27 cellular contexts compared by ENCODE assay signal in genomic region chr7:52120908-52121307, GRCh38.
"Had no signal": no experiment of that assay in that cellular context is flagged by ENCODE, and none has a peak within 500 bp of the region (broad histone marks: within the 10 kb centered on the region; RNA-seq: fewer than 3 reads in every experiment).

No MANE protein-coding gene starts in this region.

- DNase-seq: activated CD4-positive, alpha-beta T cell treated with anti-CD3 and anti-CD28 coated beads for 48 hours; activated CD4-positive, alpha-beta T cell treated with anti-CD3 and anti-CD28 coated beads, Interleukin-2, amount 50 U/mL, for 48 hours; activated CD8-positive, alpha-beta memory T cell treated with anti-CD3 and anti-CD28 coated beads, Interleukin-2, amount 50 U/mL, for 48 hours; activated gamma-delta T cell treated with Interleukin-2 at 50 U/mL for 16 hours; activated naive CD8-positive, alpha-beta T cell treated with anti-CD3 and anti-CD28 coated beads, Interleukin-2, amount 50 U/mL, for 24 hours; activated T-cell treated with anti-CD3 and anti-CD28 coated beads, Interleukin-2, amount 50 U/mL, for 24 hours; amygdala; caudate nucleus; cortex of kidney; effector memory CD8-positive, alpha-beta T cell; foreskin fibroblast; heart left ventricle; naive B cell; nephron progenitor cell; occipital lobe; psoas muscle; stimulated activated CD4-positive, alpha-beta T cell treated with anti-CD3 and anti-CD28 coated beads, Interleukin-15, amount 100 ng/mL, for 24 hours; stimulated activated CD4-positive, alpha-beta T cell treated with anti-CD3 and anti-CD28 coated beads, Interleukin-2, amount 100 ng/mL, for 24 hours; stimulated activated naive B cell treated with anti-CD40 and anti-IgM and Interleukin-4, amounts not matched to agents 10 μg/mL and 1 μg/mL and 100 μg/mL, for 72 hours; stomach; thyroid gland; upper lobe of left lung had no signal

- H3K36me3 ChIP-seq: heart left ventricle, stomach, thyroid gland, upper lobe of left lung, vagina had no signal

- H3K9me3 Mint-ChIP-seq: mesothelial cell of epicardium, nephron progenitor cell had no signal

- H3K4me1 Mint-ChIP-seq: activated naive CD4-positive, alpha-beta T cell treated with anti-CD3 and anti-CD28 coated beads, Interleukin-2, amount 50 U/mL, for 24 hours; activated naive CD8-positive, alpha-beta T cell treated with anti-CD3 and anti-CD28 coated beads, Interleukin-2, amount 50 U/mL, for 24 hours; activated T-helper 17 cell treated with anti-CD3 and anti-CD28 coated beads, Interleukin-2, amount 50 U/mL, for 72 hours; naive B cell; nephron progenitor cell; stimulated activated naive B cell treated with anti-CD40 and anti-IgM and Interleukin-4, amounts not matched to agents 10 μg/mL and 1 μg/mL and 100 μg/mL, for 72 hours had no signal

- H3K9me3 ChIP-seq: heart left ventricle, psoas muscle, stomach, thyroid gland, upper lobe of left lung, vagina had no signal

- H3K27ac ChIP-seq: heart left ventricle, parathyroid adenoma, psoas muscle, stomach, thyroid gland, upper lobe of left lung, vagina had no signal

- H3K9ac ChIP-seq: parathyroid adenoma had no signal

- H3K4me3 ChIP-seq: heart left ventricle, psoas muscle, stomach, thyroid gland, upper lobe of left lung, vagina had no signal

- H3K36me3 Mint-ChIP-seq: activated naive CD4-positive, alpha-beta T cell treated with anti-CD3 and anti-CD28 coated beads, Interleukin-2, amount 50 U/mL, for 24 hours; mesothelial cell of epicardium; naive B cell; stimulated activated naive B cell treated with anti-CD40 and anti-IgM and Interleukin-4, amounts not matched to agents 10 μg/mL and 1 μg/mL and 100 μg/mL, for 72 hours had no signal

- H3K4me1 ChIP-seq: heart left ventricle, parathyroid adenoma, psoas muscle, stomach, thyroid gland, upper lobe of left lung, vagina had no signal

- H3K27ac Mint-ChIP-seq: activated naive CD4-positive, alpha-beta T cell treated with anti-CD3 and anti-CD28 coated beads, Interleukin-2, amount 50 U/mL, for 24 hours; activated naive CD8-positive, alpha-beta T cell treated with anti-CD3 and anti-CD28 coated beads, Interleukin-2, amount 50 U/mL, for 24 hours; activated T-cell treated with anti-CD3 and anti-CD28 coated beads, Interleukin-2, amount 50 U/mL, for 24 hours; activated T-helper 17 cell treated with anti-CD3 and anti-CD28 coated beads, Interleukin-2, amount 50 U/mL, for 72 hours; effector memory CD8-positive, alpha-beta T cell; mesothelial cell of epicardium; naive B cell; nephron progenitor cell; stimulated activated naive B cell treated with anti-CD40 and anti-IgM and Interleukin-4, amounts not matched to agents 10 μg/mL and 1 μg/mL and 100 μg/mL, for 72 hours had no signal

- ATAC-seq: activated naive CD8-positive, alpha-beta T cell treated with anti-CD3 and anti-CD28 coated beads, Interleukin-2, amount 50 U/mL, for 24 hours; activated T-helper 17 cell treated with anti-CD3 and anti-CD28 coated beads, Interleukin-2, amount 50 U/mL, for 72 hours; effector memory CD8-positive, alpha-beta T cell; heart left ventricle; psoas muscle; stimulated activated naive B cell treated with anti-CD40 and anti-IgM and Interleukin-4, amounts not matched to agents 10 μg/mL and 1 μg/mL and 100 μg/mL, for 72 hours had no signal

- H3K4me3 Mint-ChIP-seq: activated naive CD4-positive, alpha-beta T cell treated with anti-CD3 and anti-CD28 coated beads, Interleukin-2, amount 50 U/mL, for 24 hours; activated naive CD8-positive, alpha-beta T cell treated with anti-CD3 and anti-CD28 coated beads, Interleukin-2, amount 50 U/mL, for 24 hours; activated T-cell treated with anti-CD3 and anti-CD28 coated beads, Interleukin-2, amount 50 U/mL, for 24 hours; activated T-helper 17 cell treated with anti-CD3 and anti-CD28 coated beads, Interleukin-2, amount 50 U/mL, for 72 hours; effector memory CD8-positive, alpha-beta T cell; mesothelial cell of epicardium; naive B cell; nephron progenitor cell; stimulated activated naive B cell treated with anti-CD40 and anti-IgM and Interleukin-4, amounts not matched to agents 10 μg/mL and 1 μg/mL and 100 μg/mL, for 72 hours had no signal

- H3K27me3 ChIP-seq: heart left ventricle, stomach, thyroid gland, upper lobe of left lung, vagina had no signal

- H3K27me3 Mint-ChIP-seq: activated naive CD4-positive, alpha-beta T cell treated with anti-CD3 and anti-CD28 coated beads, Interleukin-2, amount 50 U/mL, for 24 hours; activated naive CD8-positive, alpha-beta T cell treated with anti-CD3 and anti-CD28 coated beads, Interleukin-2, amount 50 U/mL, for 24 hours; activated T-cell treated with anti-CD3 and anti-CD28 coated beads, Interleukin-2, amount 50 U/mL, for 24 hours; activated T-helper 17 cell treated with anti-CD3 and anti-CD28 coated beads, Interleukin-2, amount 50 U/mL, for 72 hours; effector memory CD8-positive, alpha-beta T cell; naive B cell; stimulated activated naive B cell treated with anti-CD40 and anti-IgM and Interleukin-4, amounts not matched to agents 10 μg/mL and 1 μg/mL and 100 μg/mL, for 72 hours had no signal
